13 cellular contexts compared by ENCODE assay signal in the genomic region with DNA sequence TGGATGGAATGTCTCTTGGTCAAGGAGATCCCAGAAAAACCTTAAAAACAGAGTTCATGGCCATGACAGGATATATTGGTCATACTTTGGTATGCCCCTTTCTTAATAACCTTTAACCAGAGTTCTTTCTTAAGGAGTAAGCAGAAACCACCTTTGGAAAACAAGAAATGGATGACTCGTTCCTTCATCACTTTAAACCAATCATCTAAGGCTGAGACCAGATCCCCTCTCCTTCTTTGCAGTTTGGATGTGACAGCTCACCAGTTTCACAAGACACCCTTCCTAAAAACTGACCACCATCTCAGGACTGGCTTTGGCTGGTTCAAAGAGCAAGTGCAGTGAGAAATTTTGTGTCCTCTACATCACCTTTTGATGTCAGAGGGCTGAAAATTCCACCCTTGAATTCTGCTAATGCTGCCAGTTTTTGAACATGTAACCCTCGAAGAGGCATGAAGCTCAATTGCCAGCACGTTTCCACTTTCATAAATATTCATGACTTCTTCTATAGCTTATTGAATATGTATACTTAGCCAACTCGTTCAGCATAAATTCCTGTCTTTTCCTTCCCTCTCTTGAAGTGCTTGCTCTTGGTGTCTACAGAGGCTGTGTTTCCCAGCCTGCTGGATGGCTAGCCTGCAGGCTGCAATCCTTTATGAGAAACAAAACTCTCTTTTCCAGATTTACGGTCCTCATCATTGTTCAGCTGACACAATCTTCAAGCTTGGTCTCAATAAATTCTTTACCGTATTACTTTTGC.
A peak's percentile ranks its signal among the peaks of the same experiment; 100 is the strongest.
DNase-seq lines count a peak whose midpoint lies in the region; ATAC-seq, FAIRE-seq and TF ChIP-seq lines count a peak whose summit lies in the region.
"Had no signal": no experiment of that assay in that cellular context is flagged by ENCODE, and none has a peak within 500 bp of the region (broad histone marks: within the 10 kb centered on the region; RNA-seq: fewer than 3 reads in every experiment).

No MANE protein-coding gene starts in this region.

- H3K27ac Mint-ChIP-seq in stimulated activated naive CD8-positive, alpha-beta T cell treated with anti-CD3 and anti-CD28 coated beads, Interleukin-15, Interleukin-2, amounts not matched to agents 100 ng/mL and 50 ng/mL, for 24 hours = peak overlapping the region; percentile 38
- no peak overlapping the region for H3K27ac Mint-ChIP-seq in activated CD4-positive, alpha-beta T cell treated with anti-CD3 and anti-CD28 coated beads, Interleukin-2, amount 10 ng/mL, durations not matched to agents 24 days and 14 days

- no peak overlapping the region for H3K4me3 Mint-ChIP-seq in stimulated activated naive CD8-positive, alpha-beta T cell treated with anti-CD3 and anti-CD28 coated beads, Interleukin-15, Interleukin-2, amounts not matched to agents 100 ng/mL and 50 ng/mL, for 24 hours
- H3K4me3 Mint-ChIP-seq in activated CD4-positive, alpha-beta T cell treated with anti-CD3 and anti-CD28 coated beads, Interleukin-2, amount 10 ng/mL, durations not matched to agents 24 days and 14 days = no peak overlapping the region

- peak; percentile 92 for FAIRE-seq in H54 (lab: Jason Lieb, UNC)
- FAIRE-seq: D721Med, GM12878 had no signal

- peaks cover 13% of the 10 kb centered on the region for H3K4me1 Mint-ChIP-seq in stimulated activated naive CD8-positive, alpha-beta T cell treated with anti-CD3 and anti-CD28 coated beads, Interleukin-15, Interleukin-2, amounts not matched to agents 100 ng/mL and 50 ng/mL, for 24 hours (ENCODE audit: low read depth)
- no peaks in the 10 kb centered on the region for H3K4me1 Mint-ChIP-seq in activated CD4-positive, alpha-beta T cell treated with anti-CD3 and anti-CD28 coated beads, Interleukin-2, amount 10 ng/mL, durations not matched to agents 24 days and 14 days

- TF ChIP-seq POLR2A in H54 (IDR thresholded peaks at IDR 0.05; ENCODE audit: low read depth, low read length) = no peak

- ATAC-seq in GM18502 (IDR thresholded peaks at IDR 0.05; ENCODE audit: poor library complexity, unreplicated experiment) = no peak
- ATAC-seq: gastrocnemius medialis, GM12878 had no signal

- no peaks in the 10 kb centered on the region for H3K36me3 Mint-ChIP-seq in stimulated activated naive CD8-positive, alpha-beta T cell treated with anti-CD3 and anti-CD28 coated beads, Interleukin-15, Interleukin-2, amounts not matched to agents 100 ng/mL and 50 ng/mL, for 24 hours (ENCODE audit: low read depth)
- H3K36me3 Mint-ChIP-seq in activated CD4-positive, alpha-beta T cell treated with anti-CD3 and anti-CD28 coated beads, Interleukin-2, amount 10 ng/mL, durations not matched to agents 24 days and 14 days (ENCODE audit: low read depth) = no peaks in the 10 kb centered on the region

- H3K27me3 Mint-ChIP-seq in stimulated activated naive CD8-positive, alpha-beta T cell treated with anti-CD3 and anti-CD28 coated beads, Interleukin-15, Interleukin-2, amounts not matched to agents 100 ng/mL and 50 ng/mL, for 24 hours = no peaks in the 10 kb centered on the region
- H3K27me3 Mint-ChIP-seq in activated CD4-positive, alpha-beta T cell treated with anti-CD3 and anti-CD28 coated beads, Interleukin-2, amount 10 ng/mL, durations not matched to agents 24 days and 14 days = no peaks in the 10 kb centered on the region

- H3K9me3 Mint-ChIP-seq in stimulated activated naive CD8-positive, alpha-beta T cell treated with anti-CD3 and anti-CD28 coated beads, Interleukin-15, Interleukin-2, amounts not matched to agents 100 ng/mL and 50 ng/mL, for 24 hours = peaks cover 4% of the 10 kb centered on the region
- H3K9me3 Mint-ChIP-seq in activated CD4-positive, alpha-beta T cell treated with anti-CD3 and anti-CD28 coated beads, Interleukin-2, amount 10 ng/mL, durations not matched to agents 24 days and 14 days = no peaks in the 10 kb centered on the region

- intact Hi-C loops in activated CD4-positive, alpha-beta T cell treated with anti-CD3 and anti-CD28 coated beads, Interleukin-2, amount 10 ng/mL, durations not matched to agents 24 days and 14 days (cut with micrococcal nuclease) = no loop called here

- DNase-seq in H54 (ENCODE audit: insufficient read length, low spot score) = no peak
- peak; percentile 33 to 44 for DNase-seq in SW 1271 (lab: John Stamatoyannopoulos, UW)
- DNase-seq in fibroblast of peridontal ligament (ENCODE audit: extremely low read depth) = peak; percentile 73
- no peak for DNase-seq in activated CD4-positive, alpha-beta T cell treated with anti-CD3 and anti-CD28 coated beads, Interleukin-2, amount 50 U/mL, for 4 hours
- no peak for DNase-seq in activated CD4-positive, alpha-beta T cell treated with anti-CD3 and anti-CD28 coated beads, Interleukin-2, amount 10 ng/mL, durations not matched to agents 24 days and 14 days
- DNase-seq: colonic mucosa, gastrocnemius medialis, sigmoid colon, T-helper 2 cell had no signal

Comparison
In these comparisons a context has a peak if more than half of its experiments do, and no peak if none do; other contexts are left out.
1. DNase-seq: peak in SW 1271 (2 of 2) and fibroblast of peridontal ligament (single experiment); none in H54 (single experiment), activated CD4-positive, alpha-beta T cell treated with anti-CD3 and anti-CD28 coated beads, Interleukin-2, amount 50 U/mL, for 4 hours (0 of 2) and activated CD4-positive, alpha-beta T cell treated with anti-CD3 and anti-CD28 coated beads, Interleukin-2, amount 10 ng/mL, durations not matched to agents 24 days and 14 days (single experiment).